Comparison of ENCODE assay signal across 1 cellular context in genomic region chr11:34501500-34501899, GRCh38.
TF ChIP-seq lines count a peak whose summit lies in the region.

No MANE protein-coding gene starts in this region.

TF ChIP-seq in HepG2, 621 proteins besides CTCF, POLR2A, EP300 and RAD21 (continued from another document and continues in another):
- TF ChIP-seq PATZ1 (CRISPR knock-in tag; IDR thresholded peaks at IDR 0.05) = peak; percentile 29; the same call in 1 of the 2 replicates
- no peak for TF ChIP-seq ZNF556 (CRISPR knock-in tag; IDR thresholded peaks at IDR 0.05; ENCODE audit: borderline replicate concordance)
- TF ChIP-seq MED1 (CRISPR knock-in tag; IDR thresholded peaks at IDR 0.05) = peak; percentile 65
- TF ChIP-seq GATAD2A (CRISPR knock-in tag; IDR thresholded peaks at IDR 0.05) = peak; percentile 86
- no peak for TF ChIP-seq TBL1XR1 (IDR thresholded peaks at IDR 0.05; ENCODE audit: borderline replicate concordance, low read length, partially characterized antibody)
- TF ChIP-seq GFI1 (CRISPR knock-in tag; IDR thresholded peaks at IDR 0.05; ENCODE audit: borderline replicate concordance) = peak; percentile 91
- 0 out of 2 replicates have a peak, but pooled peaks have one; percentile 54 for TF ChIP-seq ZNF205 (CRISPR knock-in tag; IDR thresholded peaks at IDR 0.05)
- peak; percentile 67 for TF ChIP-seq HDAC2 (CRISPR knock-in tag; IDR thresholded peaks at IDR 0.05)
- TF ChIP-seq PAF1 (CRISPR knock-in tag; IDR thresholded peaks at IDR 0.05) = no peak
- no peak for TF ChIP-seq CREB1 (IDR thresholded peaks at IDR 0.05)
- peak; percentile 38; the same call in 1 of the 2 replicates for TF ChIP-seq CREB1 (CRISPR knock-in tag; IDR thresholded peaks at IDR 0.05)
- TF ChIP-seq ZNF441 (CRISPR knock-in tag; IDR thresholded peaks at IDR 0.05; ENCODE audit: borderline replicate concordance) = 0 out of 2 replicates have a peak, but pooled peaks have one; percentile 47
- peak; percentile 93 for TF ChIP-seq CEBPG (CRISPR knock-in tag; IDR thresholded peaks at IDR 0.05)
- TF ChIP-seq TOPORS (CRISPR knock-in tag; IDR thresholded peaks at IDR 0.05) = 0 out of 2 replicates have a peak, but pooled peaks have one; percentile 33
- TF ChIP-seq HMG20A (CRISPR knock-in tag; IDR thresholded peaks at IDR 0.05; ENCODE audit: borderline replicate concordance) = peak; percentile 59
- TF ChIP-seq FOXA3 (CRISPR knock-in tag; IDR thresholded peaks at IDR 0.05) = peak; percentile 54; the same call in 1 of the 2 replicates
- TF ChIP-seq REPIN1 (CRISPR knock-in tag; IDR thresholded peaks at IDR 0.05; ENCODE audit: borderline replicate concordance, low read depth) = peak; percentile 61; the same call in 1 of the 2 replicates
- TF ChIP-seq RXRA (CRISPR knock-in tag; IDR thresholded peaks at IDR 0.05) = peak; percentile 37; the same call in 1 of the 2 replicates
- TF ChIP-seq AGO2 (optimal IDR thresholded peaks at IDR 0.05; ENCODE audit: low read depth, low read length) = no peak
- TF ChIP-seq PAX8 (CRISPR knock-in tag; IDR thresholded peaks at IDR 0.05; ENCODE audit: borderline replicate concordance) = no peak
- peak; percentile 90 for TF ChIP-seq ZNF331 (CRISPR knock-in tag; IDR thresholded peaks at IDR 0.05)
- no peak for TF ChIP-seq TCF12 (IDR thresholded peaks at IDR 0.05)
- TF ChIP-seq TCF12 (CRISPR knock-in tag; IDR thresholded peaks at IDR 0.05) = no peak
- no peak for TF ChIP-seq MIXL1 (CRISPR knock-in tag; IDR thresholded peaks at IDR 0.05)
- TF ChIP-seq STAG1 (CRISPR knock-in tag; IDR thresholded peaks at IDR 0.05) = 0 out of 2 replicates have a peak, but pooled peaks have one; percentile 12
- TF ChIP-seq ZNF563 (CRISPR knock-in tag; IDR thresholded peaks at IDR 0.05) = no peak
- TF ChIP-seq NCOA2 (CRISPR knock-in tag; IDR thresholded peaks at IDR 0.05) = peak; percentile 77
- peak; percentile 35; the same call in 1 of the 2 replicates for TF ChIP-seq ELF3 (CRISPR knock-in tag; IDR thresholded peaks at IDR 0.05)
- TF ChIP-seq LCORL (IDR thresholded peaks at IDR 0.05) = no peak
- TF ChIP-seq LCORL (CRISPR knock-in tag; IDR thresholded peaks at IDR 0.05) = peak; percentile 72
- TF ChIP-seq ZBTB20 (CRISPR knock-in tag; IDR thresholded peaks at IDR 0.05; ENCODE audit: borderline replicate concordance, low read depth) = 0 out of 2 replicates have a peak, but pooled peaks have one; percentile 45
- TF ChIP-seq ZSCAN22 (CRISPR knock-in tag; IDR thresholded peaks at IDR 0.05) = no peak
- TF ChIP-seq ZBTB26 (CRISPR knock-in tag; IDR thresholded peaks at IDR 0.05; ENCODE audit: borderline replicate concordance) = peak; percentile 92; the same call in 1 of the 2 replicates
- peak; percentile 78 for TF ChIP-seq TCF7 (IDR thresholded peaks at IDR 0.05; ENCODE audit: low read depth)
- no peak for TF ChIP-seq TCF7L2 (IDR thresholded peaks at IDR 0.05; ENCODE audit: low read depth, low read length)
- no peak for TF ChIP-seq BORCS8-MEF2B (CRISPR knock-in tag; IDR thresholded peaks at IDR 0.05)
- TF ChIP-seq HMG20B (CRISPR knock-in tag; conservative IDR thresholded peaks at IDR 0.05) = 0 out of 2 replicates have a peak, but pooled peaks have one; percentile 75
- 0 out of 2 replicates have a peak, but pooled peaks have one; percentile 26 for TF ChIP-seq KDM2A (CRISPR knock-in tag; IDR thresholded peaks at IDR 0.05; ENCODE audit: borderline replicate concordance, low read depth)
- no peak for TF ChIP-seq ZNF549 (CRISPR knock-in tag; IDR thresholded peaks at IDR 0.05)
- TF ChIP-seq ATF4 (CRISPR knock-in tag; IDR thresholded peaks at IDR 0.05) = peak in 1 of 2 experiments; percentile 34; a peak in 1 of 4 replicates
- TF ChIP-seq ZNF335 (CRISPR knock-in tag; IDR thresholded peaks at IDR 0.05) = peak; percentile 97
- TF ChIP-seq SAFB2 (CRISPR knock-in tag; IDR thresholded peaks at IDR 0.05; ENCODE audit: borderline replicate concordance, low read depth) = no peak
- TF ChIP-seq CREM (IDR thresholded peaks at IDR 0.05) = peak; percentile 57; the same call in 1 of the 2 replicates
- TF ChIP-seq CREM (CRISPR knock-in tag; IDR thresholded peaks at IDR 0.05) = no peak
- peak; percentile 64 for TF ChIP-seq PAXIP1 (CRISPR knock-in tag; conservative IDR thresholded peaks at IDR 0.05)
- TF ChIP-seq PITX1 (CRISPR knock-in tag; IDR thresholded peaks at IDR 0.05) = peak; percentile 43; the same call in 1 of the 2 replicates
- TF ChIP-seq ZNF280B (CRISPR knock-in tag; IDR thresholded peaks at IDR 0.05; ENCODE audit: borderline replicate concordance) = no peak
- peak; percentile 11; the same call in 1 of the 2 replicates for TF ChIP-seq HIC2 (CRISPR knock-in tag; IDR thresholded peaks at IDR 0.05; ENCODE audit: low read depth)
- TF ChIP-seq KDM6A (CRISPR knock-in tag; IDR thresholded peaks at IDR 0.05; ENCODE audit: low read depth) = peak; percentile 56; the same call in 1 of the 2 replicates
- TF ChIP-seq YEATS4 (CRISPR knock-in tag; IDR thresholded peaks at IDR 0.05; ENCODE audit: borderline replicate concordance) = peak; percentile 38; the same call in 1 of the 2 replicates
- peak; percentile 38 for TF ChIP-seq CBX1 (IDR thresholded peaks at IDR 0.05; ENCODE audit: low read depth)
- TF ChIP-seq SKI (IDR thresholded peaks at IDR 0.05; ENCODE audit: partially characterized antibody) = no peak
- TF ChIP-seq IKZF4 (CRISPR knock-in tag; IDR thresholded peaks at IDR 0.05; ENCODE audit: borderline replicate concordance, low read depth, not compliant biosample characterization) = no peak
- TF ChIP-seq HNF4A (CRISPR knock-in tag; IDR thresholded peaks at IDR 0.05) = peak; percentile 94
- TF ChIP-seq IRF2 (CRISPR knock-in tag; IDR thresholded peaks at IDR 0.05) = peak; percentile 61
- TF ChIP-seq ARNT (IDR thresholded peaks at IDR 0.05) = no peak
- peak; percentile 68 for TF ChIP-seq SOX5 (CRISPR knock-in tag; IDR thresholded peaks at IDR 0.05; ENCODE audit: borderline replicate concordance)
- TF ChIP-seq SP5 (CRISPR knock-in tag; IDR thresholded peaks at IDR 0.05; ENCODE audit: borderline replicate concordance, low read depth) = peak; percentile 80
- TF ChIP-seq SIX4 (CRISPR knock-in tag; IDR thresholded peaks at IDR 0.05) = no peak
- no peak for TF ChIP-seq ZBTB46 (CRISPR knock-in tag; IDR thresholded peaks at IDR 0.05; ENCODE audit: borderline replicate concordance)
- 0 out of 2 replicates have a peak, but pooled peaks have one; percentile 24 for TF ChIP-seq SMAD3 (CRISPR knock-in tag; IDR thresholded peaks at IDR 0.05)
